Comparison of ENCODE assay signal across 19 cellular contexts in genomic region chr20:46903256-46903655, GRCh38. TPM values are rescaled to one million over a fixed set of nuclear protein-coding genes. Genes with fewer than 3 reads are reported as not detected.
DNase-seq lines count a peak whose midpoint lies in the region; ATAC-seq and TF ChIP-seq lines count a peak whose summit lies in the region.
"Had no signal": no experiment of that assay in that cellular context is flagged by ENCODE, and none has a peak within 500 bp of the region (broad histone marks: within the 10 kb centered on the region; RNA-seq: fewer than 3 reads in every experiment).

No MANE protein-coding gene starts in this region.

- DNase-seq in GM23338 (ENCODE audit: low spot score) = no peak
- DNase-seq in RWPE2 (ENCODE audit: low spot score) = peak; percentile 61
- peak; percentile 71 for DNase-seq in islet precursor cell
- DNase-seq in trophoblast cell = peak; percentile 35 to 48
- DNase-seq in NCI-H187 treated with DMSO at 0.1 percent for 48 hours (lab: John Stamatoyannopoulos, UW) = no peak
- DNase-seq in C1 segment of cervical spinal cord (lab: John Stamatoyannopoulos, UW) = no peak
- no peak for DNase-seq in activated T-helper 1 cell treated with anti-CD3 and anti-CD28 coated beads, Interleukin-12 subunit alpha, Interleukin-12 subunit beta, Interleukin-2, Interleukin-4 antibody, amounts not matched to agents 30 ng/mL and 10 ng/mL and 1 ng/mL, durations not matched to agents 14 hours and 24 hours and 36 hours (ENCODE audit: low spot score)
- no peak for DNase-seq in pons (ENCODE audit: low spot score)
- DNase-seq: Caco-2; CD4-positive, CD25-positive, alpha-beta regulatory T cell; CD8-positive, alpha-beta T cell; DMS153; DND-41; GDM1; H7; HCEC 1CT had no signal

- H3K79me2 ChIP-seq in GM23338 (replicated peaks; ENCODE audit: insufficient read depth) = no peaks in the 10 kb centered on the region
- no peaks in the 10 kb centered on the region for H3K79me2 ChIP-seq in trophoblast cell (ENCODE audit: control insufficient read depth, insufficient read depth, low read length, poor library complexity)

- H2BK120ac ChIP-seq in trophoblast cell (ENCODE audit: insufficient read depth, low read length, poor library complexity) = no peak overlapping the region

- no peaks in the 10 kb centered on the region for H3F3A ChIP-seq in GM23338 (replicated peaks; ENCODE audit: low read depth)

- no peak overlapping the region for H4K91ac ChIP-seq in trophoblast cell (ENCODE audit: low read depth, low read length)

- H3K4me3 Mint-ChIP-seq in GM23338 = no peak overlapping the region
- no peak overlapping the region for H3K4me3 Mint-ChIP-seq in activated T-helper 1 cell treated with anti-CD3 and anti-CD28 coated beads, Interleukin-12 subunit alpha, Interleukin-12 subunit beta, Interleukin-2, Interleukin-4 antibody, amounts not matched to agents 30 ng/mL and 10 ng/mL and 1 ng/mL, durations not matched to agents 14 hours and 24 hours and 36 hours
- H3K4me3 Mint-ChIP-seq: CD4-positive, CD25-positive, alpha-beta regulatory T cell; CD8-positive, alpha-beta T cell had no signal

- no peaks in the 10 kb centered on the region for H3K9me2 ChIP-seq in GM23338 (ENCODE audit: insufficient read depth)

- H3K9me3 Mint-ChIP-seq in GM23338 = no peaks in the 10 kb centered on the region
- no peaks in the 10 kb centered on the region for H3K9me3 Mint-ChIP-seq in activated T-helper 1 cell treated with anti-CD3 and anti-CD28 coated beads, Interleukin-12 subunit alpha, Interleukin-12 subunit beta, Interleukin-2, Interleukin-4 antibody, amounts not matched to agents 30 ng/mL and 10 ng/mL and 1 ng/mL, durations not matched to agents 14 hours and 24 hours and 36 hours
- H3K9me3 Mint-ChIP-seq: CD4-positive, CD25-positive, alpha-beta regulatory T cell; CD8-positive, alpha-beta T cell had no signal

- no peak overlapping the region for H2AFZ ChIP-seq in GM23338
- H2AFZ ChIP-seq in trophoblast cell (ENCODE audit: insufficient read depth, low read length, poor library complexity) = no peak overlapping the region

- H3K4me3 ChIP-seq in GM23338 (no peak overlapping the region), RWPE2 (ENCODE audit: severe bottlenecking) (no peak overlapping the region), trophoblast cell (ENCODE audit: low read depth, low read length) (no peak overlapping the region)
- H3K4me3 ChIP-seq: GM12878 had no signal

- peaks cover 3% of the 10 kb centered on the region; the same call in 2 of the 3 replicates for H3K4me1 Mint-ChIP-seq in GM23338
- no peaks in the 10 kb centered on the region for H3K4me1 Mint-ChIP-seq in activated T-helper 1 cell treated with anti-CD3 and anti-CD28 coated beads, Interleukin-12 subunit alpha, Interleukin-12 subunit beta, Interleukin-2, Interleukin-4 antibody, amounts not matched to agents 30 ng/mL and 10 ng/mL and 1 ng/mL, durations not matched to agents 14 hours and 24 hours and 36 hours (ENCODE audit: low read depth)
- H3K4me1 Mint-ChIP-seq: CD4-positive, CD25-positive, alpha-beta regulatory T cell had no signal

- peaks cover 4% of the 10 kb centered on the region for H3K27me3 Mint-ChIP-seq in GM23338 (ENCODE audit: insufficient read depth, low read depth, poor library complexity)
- H3K27me3 Mint-ChIP-seq in activated T-helper 1 cell treated with anti-CD3 and anti-CD28 coated beads, Interleukin-12 subunit alpha, Interleukin-12 subunit beta, Interleukin-2, Interleukin-4 antibody, amounts not matched to agents 30 ng/mL and 10 ng/mL and 1 ng/mL, durations not matched to agents 14 hours and 24 hours and 36 hours (ENCODE audit: insufficient read depth) = peaks cover 14% of the 10 kb centered on the region

- WGBS in trophoblast cell (ENCODE audit: extremely low coverage, insufficient coverage, insufficient read length) = no CpG with 5 or more reads among the region's 9 CpGs

- ATAC-seq in GM23338 (peak; percentile 58), RWPE2 (ENCODE audit: low read depth) (no peak)
- ATAC-seq: CD8-positive, alpha-beta T cell; GM12878 had no signal

- H3K9me3 ChIP-seq in RWPE2 (ENCODE audit: severe bottlenecking) = no peaks in the 10 kb centered on the region
- H3K9me3 ChIP-seq in trophoblast cell (ENCODE audit: insufficient read depth, low read depth, low read length) = no peaks in the 10 kb centered on the region
- H3K9me3 ChIP-seq: Caco-2 had no signal

- H3K23ac ChIP-seq in trophoblast cell (ENCODE audit: low read length) = no peak overlapping the region

- H3K9ac ChIP-seq in trophoblast cell (ENCODE audit: low read length) = no peak overlapping the region

- no peak overlapping the region for H4K12ac ChIP-seq in trophoblast cell (ENCODE audit: low read depth, low read length)

- H3K27me3 ChIP-seq in GM23338 (ENCODE audit: insufficient read depth) (no peaks in the 10 kb centered on the region), RWPE2 (ENCODE audit: insufficient read depth, poor library complexity, severe bottlenecking) (no peaks in the 10 kb centered on the region), trophoblast cell (ENCODE audit: insufficient read depth, low read length) (no peaks in the 10 kb centered on the region)

- no peak overlapping the region for H2BK5ac ChIP-seq in trophoblast cell (ENCODE audit: low read depth, low read length, poor library complexity)

- no peak overlapping the region for H3K14ac ChIP-seq in trophoblast cell (ENCODE audit: low read length)

- H3K18ac ChIP-seq in trophoblast cell (ENCODE audit: low read length) = no peak overlapping the region

- intact Hi-C loops in activated T-helper 1 cell treated with anti-CD3 and anti-CD28 coated beads, Interleukin-12 subunit alpha, Interleukin-12 subunit beta, Interleukin-2, Interleukin-4 antibody, amounts not matched to agents 30 ng/mL and 10 ng/mL and 1 ng/mL, durations not matched to agents 14 hours and 24 hours and 36 hours (cut with micrococcal nuclease) = no loop called here

- H3K4ac ChIP-seq in trophoblast cell (ENCODE audit: low read depth, low read length) = no peak overlapping the region

- no peak overlapping the region for H2AK5ac ChIP-seq in trophoblast cell (ENCODE audit: low read length)

- no peaks in the 10 kb centered on the region for H3K36me3 Mint-ChIP-seq in GM23338 (ENCODE audit: low read depth)
- no peaks in the 10 kb centered on the region for H3K36me3 Mint-ChIP-seq in activated T-helper 1 cell treated with anti-CD3 and anti-CD28 coated beads, Interleukin-12 subunit alpha, Interleukin-12 subunit beta, Interleukin-2, Interleukin-4 antibody, amounts not matched to agents 30 ng/mL and 10 ng/mL and 1 ng/mL, durations not matched to agents 14 hours and 24 hours and 36 hours (ENCODE audit: low read depth)
- H3K36me3 Mint-ChIP-seq: CD4-positive, CD25-positive, alpha-beta regulatory T cell; CD8-positive, alpha-beta T cell had no signal

- no peaks in the 10 kb centered on the region for H3K36me3 ChIP-seq in GM23338 (ENCODE audit: insufficient read depth)
- H3K36me3 ChIP-seq in RWPE2 (ENCODE audit: low read depth) = no peaks in the 10 kb centered on the region
- no peaks in the 10 kb centered on the region for H3K36me3 ChIP-seq in trophoblast cell (ENCODE audit: control insufficient read depth in 1 of 2, insufficient read depth in 2 of 2, low read length in 2 of 2)

- H3K79me1 ChIP-seq in trophoblast cell (ENCODE audit: low read length) = peaks cover 10% of the 10 kb centered on the region

- H3K27ac ChIP-seq in GM23338 (ENCODE audit: low read depth) = no peak overlapping the region
- H3K27ac ChIP-seq in RWPE2 (ENCODE audit: poor library complexity, severe bottlenecking) = no peak overlapping the region
- H3K27ac ChIP-seq in trophoblast cell (ENCODE audit: low read depth, low read length) = peak overlapping the region; percentile 13
- H3K27ac ChIP-seq: C4-2B had no signal

- no peak overlapping the region for H3K4me2 ChIP-seq in GM23338
- H3K4me2 ChIP-seq in trophoblast cell (ENCODE audit: low read length) = peak overlapping the region; percentile 32

- no peak for TF ChIP-seq CTCF in GM23338 (conservative IDR thresholded peaks at IDR 0.05; ENCODE audit: low read depth in 2 of 2)
- TF ChIP-seq CTCF in RWPE2 (IDR thresholded peaks at IDR 0.05; ENCODE audit: poor library complexity, severe bottlenecking) = no peak

- H3K27ac Mint-ChIP-seq in GM23338 = no peak overlapping the region
- H3K27ac Mint-ChIP-seq in activated T-helper 1 cell treated with anti-CD3 and anti-CD28 coated beads, Interleukin-12 subunit alpha, Interleukin-12 subunit beta, Interleukin-2, Interleukin-4 antibody, amounts not matched to agents 30 ng/mL and 10 ng/mL and 1 ng/mL, durations not matched to agents 14 hours and 24 hours and 36 hours = no peak overlapping the region
- H3K27ac Mint-ChIP-seq: CD4-positive, CD25-positive, alpha-beta regulatory T cell; CD8-positive, alpha-beta T cell had no signal

- H3K4me1 ChIP-seq in GM23338 (ENCODE audit: insufficient read depth) (no peaks in the 10 kb centered on the region; the same call in 1 of the 2 replicates), RWPE2 (ENCODE audit: insufficient read depth, poor library complexity, severe bottlenecking) (peaks cover 13% of the 10 kb centered on the region), trophoblast cell (ENCODE audit: control insufficient read depth in 1 of 2, insufficient read depth in 2 of 2, low read length in 2 of 2) (peaks cover 21 to 26% of the 10 kb centered on the region in 2 experiments)
- H3K4me1 ChIP-seq: Caco-2 had no signal

- H4K8ac ChIP-seq in trophoblast cell (ENCODE audit: low read depth, low read length) = no peak overlapping the region

- no peaks in the 10 kb centered on the region for H4K20me1 ChIP-seq in GM23338 (replicated peaks; ENCODE audit: insufficient read depth)

- no peak overlapping the region for H2BK12ac ChIP-seq in trophoblast cell (ENCODE audit: low read length)

RNA-seq across cellular contexts. Expression of gene EYA2, which starts 8.6 kb away (rescaled TPM):
- 0.16 and 0.56 TPM in 2 replicates for total RNA-seq in GM23338 (2014; rRNA removed; shearing (Covaris generic))
- 0.50 and 0.94 TPM in 2 replicates for polyA plus RNA-seq in GM23338 (2016; fragmentation: Nextera tagmentation; extraction: Ambion mirVana)
- polyA plus RNA-seq in trophoblast cell (2013) = 15.1 and 15.8 TPM in 2 replicates
- not detected in 2 replicates for total RNA-seq in activated T-helper 1 cell treated with anti-CD3 and anti-CD28 coated beads, Interleukin-12 subunit alpha, Interleukin-12 subunit beta, Interleukin-2, Interleukin-4 antibody, amounts not matched to agents 30 ng/mL and 10 ng/mL and 1 ng/mL, durations not matched to agents 14 hours and 24 hours and 36 hours
- total RNA-seq: A673; CD4-positive, CD25-positive, alpha-beta regulatory T cell; CD8-positive, alpha-beta T cell; GM12878 had no signal
- polyA plus RNA-seq: CD4-positive, CD25-positive, alpha-beta regulatory T cell had no signal

Comparison
In these comparisons a context has a peak if more than half of its experiments do, and no peak if none do; other contexts are left out.
1. DNase-seq: peak in RWPE2 (single experiment), islet precursor cell (single experiment) and trophoblast cell (2 of 2); none in GM23338 (single experiment), NCI-H187 treated with DMSO at 0.1 percent for 48 hours (single experiment), C1 segment of cervical spinal cord (0 of 14), activated T-helper 1 cell treated with anti-CD3 and anti-CD28 coated beads, Interleukin-12 subunit alpha, Interleukin-12 subunit beta, Interleukin-2, Interleukin-4 antibody, amounts not matched to agents 30 ng/mL and 10 ng/mL and 1 ng/mL, durations not matched to agents 14 hours and 24 hours and 36 hours (single experiment) and pons (single experiment).